In the genomic region with DNA sequence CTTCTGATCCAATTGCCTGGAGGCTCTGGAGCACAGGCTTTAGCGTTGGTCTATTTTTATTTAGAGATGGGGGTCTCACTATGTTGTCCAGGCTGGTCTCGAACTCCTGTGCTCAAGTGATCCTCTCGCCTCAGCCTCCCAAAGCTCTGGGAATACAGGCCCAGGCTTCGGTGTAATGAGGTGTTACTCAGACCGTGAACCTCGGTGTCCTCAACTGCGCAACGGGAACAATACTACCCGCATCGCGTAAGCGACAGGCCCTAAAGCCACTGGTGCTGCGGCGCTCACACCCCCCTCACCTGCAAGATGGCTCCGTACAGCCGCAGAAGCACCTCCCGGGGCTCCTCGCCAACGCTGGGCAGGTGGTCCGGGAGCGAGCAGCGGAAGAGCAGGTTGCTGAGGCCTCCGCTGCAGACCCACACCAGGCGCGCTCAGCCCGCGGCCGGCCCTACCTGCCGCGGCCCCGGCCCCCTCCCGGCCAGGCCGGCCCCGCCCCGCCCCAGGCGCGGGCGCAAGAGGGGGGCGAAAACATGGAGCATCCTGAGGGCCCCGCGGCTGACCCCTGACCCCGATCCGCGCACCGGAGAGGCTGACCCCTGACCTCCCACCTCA, we compare ENCODE assay signal across 6 cellular contexts.
DNase-seq lines count a peak whose midpoint lies in the region; ATAC-seq and TF ChIP-seq lines count a peak whose summit lies in the region.

No MANE protein-coding gene starts in this region.

- no peak for ATAC-seq in HG02798 (IDR thresholded peaks at IDR 0.05; ENCODE audit: poor library complexity, unreplicated experiment)

- POLR2A ChIA-PET in HEK293T (lab: Yijun Ruan, JAX) = interaction anchor here (1.0 to 3.0 kb wide), 16 partner anchors 10 to 74 kb away, joined by 3 to 16 read pairs (median 4); a partner anchor contains a TSS

- peak; percentile 21 for DNase-seq in AG08396 (ENCODE audit: low spot score)
- peak; percentile 28 for DNase-seq in HEK293T (ENCODE audit: extremely low spot score)
- peak; percentile 72 for DNase-seq in activated CD8-positive, alpha-beta memory T cell treated with anti-CD3 and anti-CD28 coated beads, Interleukin-2, amount 50 U/mL, for 48 hours
- DNase-seq in kidney tubule cell (ENCODE audit: low spot score) = peak; percentile 40
- no peak for DNase-seq in NCI-H69 (lab: John Stamatoyannopoulos, UW)

- CTCF ChIA-PET in HEK293T (lab: Yijun Ruan, JAX) = no interaction called here

TF ChIP-seq in HEK293T, 16 proteins besides CTCF, POLR2A, EP300 and RAD21:
- no peak for TF ChIP-seq SP1 (IDR thresholded peaks at IDR 0.05)
- TF ChIP-seq, protein P1, sequence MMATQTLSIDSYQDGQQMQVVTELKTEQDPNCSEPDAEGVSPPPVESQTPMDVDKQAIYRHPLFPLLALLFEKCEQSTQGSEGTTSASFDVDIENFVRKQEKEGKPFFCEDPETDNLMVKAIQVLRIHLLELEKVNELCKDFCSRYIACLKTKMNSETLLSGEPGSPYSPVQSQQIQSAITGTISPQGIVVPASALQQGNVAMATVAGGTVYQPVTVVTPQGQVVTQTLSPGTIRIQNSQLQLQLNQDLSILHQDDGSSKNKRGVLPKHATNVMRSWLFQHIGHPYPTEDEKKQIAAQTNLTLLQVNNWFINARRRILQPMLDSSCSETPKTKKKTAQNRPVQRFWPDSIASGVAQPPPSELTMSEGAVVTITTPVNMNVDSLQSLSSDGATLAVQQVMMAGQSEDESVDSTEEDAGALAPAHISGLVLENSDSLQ (IDR thresholded peaks at IDR 0.05) = no peak
- no peak for TF ChIP-seq CTBP1 (IDR thresholded peaks at IDR 0.05; ENCODE audit: borderline replicate concordance)
- no peak for TF ChIP-seq BHLHE40 (IDR thresholded peaks at IDR 0.05; ENCODE audit: borderline replicate concordance)
- TF ChIP-seq SUZ12 (IDR thresholded peaks at IDR 0.05) = no peak
- TF ChIP-seq FOXK2 (IDR thresholded peaks at IDR 0.05) = no peak
- peak; percentile 61; the same call in 1 of the 2 replicates for TF ChIP-seq L3MBTL2 (conservative IDR thresholded peaks at IDR 0.05)
- TF ChIP-seq LEF1 (IDR thresholded peaks at IDR 0.05; ENCODE audit: borderline replicate concordance) = no peak
TF ChIP-seq in HEK293T: peak in this region for 1.
